ENCODE assay signal across 1 cellular context in the genomic region with DNA sequence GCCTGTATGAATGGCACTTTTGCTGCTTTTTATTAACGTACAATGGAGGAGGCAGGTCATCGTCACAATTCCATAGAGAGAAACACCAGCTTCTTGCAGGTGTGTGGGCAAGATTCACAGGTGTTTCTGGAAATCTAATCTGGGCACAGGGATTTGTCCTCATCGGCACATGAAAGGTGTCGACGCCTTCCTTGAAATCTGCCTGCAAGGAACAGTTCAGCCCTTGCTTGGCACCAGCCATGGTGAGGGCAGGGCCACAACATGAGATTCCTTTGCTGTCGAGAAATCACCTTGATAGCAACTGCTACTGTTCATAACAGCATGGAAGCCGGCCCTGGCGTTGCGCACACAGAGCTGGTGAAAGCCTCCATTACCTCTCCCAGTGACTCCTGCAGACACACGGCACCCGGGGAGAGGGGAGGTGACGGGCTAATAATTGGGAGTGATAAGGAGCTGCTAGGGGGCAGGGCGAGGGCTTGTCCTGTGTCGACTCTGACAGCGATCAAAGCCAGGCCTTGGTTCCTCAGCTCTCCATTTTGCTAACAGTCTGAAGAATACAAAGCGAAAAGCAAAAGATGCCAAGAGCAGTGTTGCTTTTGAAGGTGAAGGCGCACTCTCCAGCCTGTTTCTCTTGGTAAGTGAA.
TF ChIP-seq lines count a peak whose summit lies in the region.

No MANE protein-coding gene starts in this region.

TF ChIP-seq in HCT116, 20 proteins besides CTCF, POLR2A, EP300 and RAD21 (continued from another document):
- TF ChIP-seq, protein P1, sequence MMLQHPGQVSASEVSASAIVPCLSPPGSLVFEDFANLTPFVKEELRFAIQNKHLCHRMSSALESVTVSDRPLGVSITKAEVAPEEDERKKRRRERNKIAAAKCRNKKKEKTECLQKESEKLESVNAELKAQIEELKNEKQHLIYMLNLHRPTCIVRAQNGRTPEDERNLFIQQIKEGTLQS (IDR thresholded peaks at IDR 0.05) = no peak
- TF ChIP-seq CEBPB (IDR thresholded peaks at IDR 0.05; ENCODE audit: low read depth) = no peak
